Comparison of ENCODE assay signal across 8 cellular contexts in the genomic region with DNA sequence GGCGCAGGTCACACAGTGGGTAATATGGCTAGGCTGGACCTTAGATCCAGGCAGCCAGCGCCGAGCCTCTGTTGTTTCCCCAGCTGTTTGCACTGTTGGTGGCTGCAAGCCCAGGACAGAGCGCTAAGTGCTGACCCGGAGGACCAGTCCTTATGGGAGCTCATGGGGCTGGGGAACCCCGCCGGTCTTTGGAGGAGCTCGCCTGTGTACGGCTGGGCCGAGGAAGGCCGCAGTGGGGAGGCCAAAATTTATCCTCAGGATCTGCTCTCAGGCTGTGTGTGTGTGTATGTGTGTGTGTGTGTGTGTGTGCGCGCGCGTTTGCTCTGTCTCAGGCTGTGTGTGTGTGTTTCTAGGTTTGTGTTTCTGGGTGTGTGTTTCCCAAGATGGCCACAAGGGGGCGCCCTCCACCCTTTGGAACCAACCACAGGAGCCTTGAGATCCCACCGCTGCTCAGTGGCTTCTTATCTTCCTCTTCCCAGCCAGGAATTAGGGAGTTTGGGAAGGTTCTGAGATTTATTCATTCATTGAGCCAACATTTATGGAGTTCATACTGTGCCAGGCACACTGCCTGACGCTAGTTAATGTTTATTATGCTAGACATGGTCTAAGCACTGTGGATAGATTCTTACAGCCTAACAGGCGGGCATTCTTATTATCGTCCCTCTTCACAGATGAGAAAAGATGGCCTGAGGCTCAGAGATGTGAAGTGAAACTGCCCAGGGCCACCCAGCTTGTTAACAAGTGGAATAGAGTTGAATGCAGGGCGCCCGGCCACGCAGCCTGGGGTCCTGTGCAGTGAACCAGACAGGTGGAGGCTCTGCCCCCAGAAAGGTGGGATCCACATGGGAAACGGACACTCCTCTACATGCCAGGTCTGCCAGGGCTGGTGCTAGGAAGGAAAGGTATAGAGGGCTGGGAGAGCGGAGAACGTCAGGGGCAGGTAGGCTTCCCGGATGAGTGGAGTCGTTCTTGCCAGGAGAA. TPM values are rescaled to one million over a fixed set of nuclear protein-coding genes. Genes with fewer than 3 reads are reported as not detected.
DNase-seq lines count a peak whose midpoint lies in the region; ATAC-seq and TF ChIP-seq lines count a peak whose summit lies in the region.

No MANE protein-coding gene starts in this region.

- peak overlapping the region; percentile 13 for H3K4me3 Mint-ChIP-seq in type B pancreatic cell

- DNase-seq in COLO668 (lab: John Stamatoyannopoulos, UW; ENCODE audit: unreplicated experiment) (peak; percentile 65), HUDEP-2 (lab: John Stamatoyannopoulos, UW; ENCODE audit: unreplicated experiment in 76 of 76) (peak in 63 of 76 experiments; percentile 11 to 81 (median 60)), activated T-helper 1 cell treated with Interleukin-2 at 50 U/mL for 16 hours (ENCODE audit: low read depth) (peak; percentile 44), fibroblast of villous mesenchyme (ENCODE audit: low read depth) (peak; percentile 61), omental fat pad (ENCODE audit: low spot score) (peak; percentile 83), type B pancreatic cell (ENCODE audit: extremely low spot score, unreplicated experiment) (no peak), 8988T (no peak)

- peak; percentile 80 for ATAC-seq in omental fat pad (ENCODE audit: low FRiP score)

- H3K4me3 ChIP-seq in fibroblast of villous mesenchyme (ENCODE audit: low read depth, low read length): no peak overlapping the region

- peaks cover 5% of the 10 kb centered on the region for H3K36me3 Mint-ChIP-seq in type B pancreatic cell

- H3K9me3 Mint-ChIP-seq in type B pancreatic cell: no peaks in the 10 kb centered on the region

- H3K27ac Mint-ChIP-seq in type B pancreatic cell: no peak overlapping the region

- peaks cover 12% of the 10 kb centered on the region for H3K27me3 Mint-ChIP-seq in type B pancreatic cell

- peaks cover 11% of the 10 kb centered on the region for H3K4me1 Mint-ChIP-seq in type B pancreatic cell (ENCODE audit: unreplicated experiment)

- TF ChIP-seq CTCF in fibroblast of villous mesenchyme (IDR thresholded peaks at IDR 0.05; ENCODE audit: insufficient read depth, low read depth, low read length) (peak; percentile 81), omental fat pad (IDR thresholded peaks at IDR 0.05) (peak in 2 of 3 donors; percentile 38 to 88), type B pancreatic cell (conservative IDR thresholded peaks at IDR 0.05) (peak; percentile 91)

TF ChIP-seq in PFSK-1, 5 proteins besides CTCF, POLR2A, EP300 and RAD21:
- TF ChIP-seq, protein P1, sequence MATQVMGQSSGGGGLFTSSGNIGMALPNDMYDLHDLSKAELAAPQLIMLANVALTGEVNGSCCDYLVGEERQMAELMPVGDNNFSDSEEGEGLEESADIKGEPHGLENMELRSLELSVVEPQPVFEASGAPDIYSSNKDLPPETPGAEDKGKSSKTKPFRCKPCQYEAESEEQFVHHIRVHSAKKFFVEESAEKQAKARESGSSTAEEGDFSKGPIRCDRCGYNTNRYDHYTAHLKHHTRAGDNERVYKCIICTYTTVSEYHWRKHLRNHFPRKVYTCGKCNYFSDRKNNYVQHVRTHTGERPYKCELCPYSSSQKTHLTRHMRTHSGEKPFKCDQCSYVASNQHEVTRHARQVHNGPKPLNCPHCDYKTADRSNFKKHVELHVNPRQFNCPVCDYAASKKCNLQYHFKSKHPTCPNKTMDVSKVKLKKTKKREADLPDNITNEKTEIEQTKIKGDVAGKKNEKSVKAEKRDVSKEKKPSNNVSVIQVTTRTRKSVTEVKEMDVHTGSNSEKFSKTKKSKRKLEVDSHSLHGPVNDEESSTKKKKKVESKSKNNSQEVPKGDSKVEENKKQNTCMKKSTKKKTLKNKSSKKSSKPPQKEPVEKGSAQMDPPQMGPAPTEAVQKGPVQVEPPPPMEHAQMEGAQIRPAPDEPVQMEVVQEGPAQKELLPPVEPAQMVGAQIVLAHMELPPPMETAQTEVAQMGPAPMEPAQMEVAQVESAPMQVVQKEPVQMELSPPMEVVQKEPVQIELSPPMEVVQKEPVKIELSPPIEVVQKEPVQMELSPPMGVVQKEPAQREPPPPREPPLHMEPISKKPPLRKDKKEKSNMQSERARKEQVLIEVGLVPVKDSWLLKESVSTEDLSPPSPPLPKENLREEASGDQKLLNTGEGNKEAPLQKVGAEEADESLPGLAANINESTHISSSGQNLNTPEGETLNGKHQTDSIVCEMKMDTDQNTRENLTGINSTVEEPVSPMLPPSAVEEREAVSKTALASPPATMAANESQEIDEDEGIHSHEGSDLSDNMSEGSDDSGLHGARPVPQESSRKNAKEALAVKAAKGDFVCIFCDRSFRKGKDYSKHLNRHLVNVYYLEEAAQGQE (IDR thresholded peaks at IDR 0.05; ENCODE audit: insufficient read depth in 1 of 2, low read depth in 2 of 2, low read length in 2 of 2): no peak
- peak; percentile 59 for TF ChIP-seq FOXP2 (optimal IDR thresholded peaks at IDR 0.05; ENCODE audit: borderline replicate concordance, extremely low read depth, extremely low read length, insufficient read depth)

RNA-seq across cellular contexts. Expression of gene PGLYRP1, which starts 13.0 kb away (rescaled TPM):
- not detected for polyA plus RNA-seq in PFSK-1 (2012; ENCODE audit: insufficient read length, low read depth)
- total RNA-seq in fibroblast of villous mesenchyme (not detected in 2 replicates), omental fat pad (not detected), type B pancreatic cell (ENCODE audit: low replicate concordance) (not detected in 2 replicates)

RNA-seq across cellular contexts. Expression of gene CCDC61, which starts 14.6 kb away (rescaled TPM):
- polyA plus RNA-seq in PFSK-1 (2012; ENCODE audit: insufficient read length, low read depth): 13.3 TPM
- 3.9 and 6.1 TPM in 2 replicates for total RNA-seq in fibroblast of villous mesenchyme
- 10 to 100 TPM in 1 of 4 donors, 1 to 10 TPM in 3; 3.6 to 10.4 (median 6.1) TPM for total RNA-seq in omental fat pad
- 16.9 and 19.4 TPM in 2 replicates for total RNA-seq in type B pancreatic cell (ENCODE audit: low replicate concordance)

RNA-seq across cellular contexts. Expression of gene IGFL4, which starts 31.0 kb away (rescaled TPM):
- not detected for polyA plus RNA-seq in PFSK-1 (2012; ENCODE audit: insufficient read length, low read depth)
- total RNA-seq in fibroblast of villous mesenchyme (not detected in 2 replicates), omental fat pad (not detected), type B pancreatic cell (ENCODE audit: low replicate concordance) (1.3 and 3.3 TPM in 2 replicates)

RNA-seq across cellular contexts. Expression of gene NOVA2, which starts 36.2 kb away (rescaled TPM):
- polyA plus RNA-seq in PFSK-1 (2012; ENCODE audit: insufficient read length, low read depth): 0.89 TPM
- total RNA-seq in fibroblast of villous mesenchyme (not detected in 2 replicates), omental fat pad (10 to 100 TPM in 1 of 4 donors, 1 to 10 TPM in 2, under 1 TPM in 1; 0.74 to 10.9 (median 3.8) TPM), type B pancreatic cell (ENCODE audit: low replicate concordance) (0.17 and 5.0 TPM in 2 replicates)

Comparison
In these comparisons a context has a peak if more than half of its experiments do, and no peak if none do; other contexts are left out.
1. DNase-seq: peak in COLO668 (single experiment), HUDEP-2 (63 of 76), activated T-helper 1 cell treated with Interleukin-2 at 50 U/mL for 16 hours (single experiment), fibroblast of villous mesenchyme (single experiment) and omental fat pad (single experiment); none in type B pancreatic cell (single experiment) and 8988T (single experiment).
2. Peak in every context shown above with its lines, with median percentiles within 50 percentile points of each other: CTCF ChIP-seq.